Comparison of ENCODE assay signal across 1 cellular context in the genomic region with DNA sequence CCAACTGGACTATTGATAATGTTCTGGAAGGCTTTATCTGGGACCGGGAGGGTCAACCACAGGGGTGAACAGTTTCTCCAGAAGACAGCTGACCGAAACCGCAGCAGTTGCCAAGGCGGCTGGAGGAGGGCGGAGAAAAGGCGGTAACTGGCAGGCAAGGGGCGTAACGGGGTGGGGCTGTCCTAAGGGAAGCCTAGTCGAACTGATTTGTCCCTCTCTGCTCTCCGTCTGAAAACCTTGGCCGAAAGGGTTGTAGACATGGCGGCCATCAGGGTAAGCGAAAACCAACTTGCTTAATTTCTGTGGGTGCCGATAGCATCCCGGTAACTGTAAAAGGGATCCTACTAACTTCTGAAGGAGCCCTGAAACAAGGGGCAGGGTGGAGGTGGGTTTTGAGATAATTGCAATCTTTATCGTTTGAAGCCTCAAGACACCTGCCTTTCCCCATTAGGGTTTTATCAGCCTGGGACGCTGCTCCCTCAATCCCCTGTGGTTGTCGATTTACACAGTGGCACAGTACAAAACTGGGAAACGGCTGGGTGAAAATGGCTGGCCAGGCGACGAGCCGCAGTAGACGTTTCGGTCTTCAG.
TF ChIP-seq lines count a peak whose summit lies in the region.

A gene with protein sequence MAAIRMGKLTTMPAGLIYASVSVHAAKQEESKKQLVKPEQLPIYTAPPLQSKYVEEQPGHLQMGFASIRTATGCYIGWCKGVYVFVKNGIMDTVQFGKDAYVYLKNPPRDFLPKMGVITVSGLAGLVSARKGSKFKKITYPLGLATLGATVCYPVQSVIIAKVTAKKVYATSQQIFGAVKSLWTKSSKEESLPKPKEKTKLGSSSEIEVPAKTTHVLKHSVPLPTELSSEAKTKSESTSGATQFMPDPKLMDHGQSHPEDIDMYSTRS (plus strand): TSS at position 223 of the 590 bp plus-strand sequence. CDS start 36 bp downstream, at position 259.

TF ChIP-seq in K562, 482 proteins besides CTCF, POLR2A, EP300 and RAD21 (continued from another document and continues in another):
- TF ChIP-seq REST (CRISPR knock-in tag; IDR thresholded peaks at IDR 0.05; ENCODE audit: low read depth) = no peak
- TF ChIP-seq EGR1 (conservative IDR thresholded peaks at IDR 0.05) = no peak
- no peak for TF ChIP-seq SRSF3 (IDR thresholded peaks at IDR 0.05; ENCODE audit: insufficient read depth, low read length)
- TF ChIP-seq, protein P1, sequence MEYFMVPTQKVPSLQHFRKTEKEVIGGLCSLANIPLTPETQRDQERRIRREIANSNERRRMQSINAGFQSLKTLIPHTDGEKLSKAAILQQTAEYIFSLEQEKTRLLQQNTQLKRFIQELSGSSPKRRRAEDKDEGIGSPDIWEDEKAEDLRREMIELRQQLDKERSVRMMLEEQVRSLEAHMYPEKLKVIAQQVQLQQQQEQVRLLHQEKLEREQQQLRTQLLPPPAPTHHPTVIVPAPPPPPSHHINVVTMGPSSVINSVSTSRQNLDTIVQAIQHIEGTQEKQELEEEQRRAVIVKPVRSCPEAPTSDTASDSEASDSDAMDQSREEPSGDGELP (CRISPR knock-in tag; IDR thresholded peaks at IDR 0.05; ENCODE audit: borderline replicate concordance) = peak; percentile 98
- no peak for TF ChIP-seq MAFF (IDR thresholded peaks at IDR 0.05; ENCODE audit: low read length)
- TF ChIP-seq, protein P2, sequence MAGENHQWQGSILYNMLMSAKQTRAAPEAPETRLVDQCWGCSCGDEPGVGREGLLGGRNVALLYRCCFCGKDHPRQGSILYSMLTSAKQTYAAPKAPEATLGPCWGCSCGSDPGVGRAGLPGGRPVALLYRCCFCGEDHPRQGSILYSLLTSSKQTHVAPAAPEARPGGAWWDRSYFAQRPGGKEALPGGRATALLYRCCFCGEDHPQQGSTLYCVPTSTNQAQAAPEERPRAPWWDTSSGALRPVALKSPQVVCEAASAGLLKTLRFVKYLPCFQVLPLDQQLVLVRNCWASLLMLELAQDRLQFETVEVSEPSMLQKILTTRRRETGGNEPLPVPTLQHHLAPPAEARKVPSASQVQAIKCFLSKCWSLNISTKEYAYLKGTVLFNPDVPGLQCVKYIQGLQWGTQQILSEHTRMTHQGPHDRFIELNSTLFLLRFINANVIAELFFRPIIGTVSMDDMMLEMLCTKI (IDR thresholded peaks at IDR 0.05; ENCODE audit: partially characterized antibody) = no peak
- 0 out of 2 replicates have a peak, but pooled peaks have one; percentile 35 for TF ChIP-seq POLR2G (IDR thresholded peaks at IDR 0.05; ENCODE audit: low read depth, low read length)
- peak; percentile 45 for TF ChIP-seq PHF20 (IDR thresholded peaks at IDR 0.05; ENCODE audit: partially characterized antibody)
- TF ChIP-seq, protein P3, sequence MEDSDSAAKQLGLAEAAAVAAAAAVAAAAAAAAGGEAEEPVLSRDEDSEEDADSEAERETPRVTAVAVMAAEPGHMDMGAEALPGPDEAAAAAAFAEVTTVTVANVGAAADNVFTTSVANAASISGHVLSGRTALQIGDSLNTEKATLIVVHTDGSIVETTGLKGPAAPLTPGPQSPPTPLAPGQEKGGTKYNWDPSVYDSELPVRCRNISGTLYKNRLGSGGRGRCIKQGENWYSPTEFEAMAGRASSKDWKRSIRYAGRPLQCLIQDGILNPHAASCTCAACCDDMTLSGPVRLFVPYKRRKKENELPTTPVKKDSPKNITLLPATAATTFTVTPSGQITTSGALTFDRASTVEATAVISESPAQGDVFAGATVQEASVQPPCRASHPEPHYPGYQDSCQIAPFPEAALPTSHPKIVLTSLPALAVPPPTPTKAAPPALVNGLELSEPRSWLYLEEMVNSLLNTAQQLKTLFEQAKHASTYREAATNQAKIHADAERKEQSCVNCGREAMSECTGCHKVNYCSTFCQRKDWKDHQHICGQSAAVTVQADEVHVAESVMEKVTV (CRISPR knock-in tag; IDR thresholded peaks at IDR 0.05) = no peak
- no peak for TF ChIP-seq MXD1 (CRISPR knock-in tag; IDR thresholded peaks at IDR 0.05; ENCODE audit: borderline replicate concordance, poor library complexity, severe bottlenecking)
- no peak for TF ChIP-seq ZNF644 (tag; IDR thresholded peaks at IDR 0.05; ENCODE audit: low read depth)
- TF ChIP-seq ZNF407 (IDR thresholded peaks at IDR 0.05; ENCODE audit: low read depth) = peak; percentile 93
- TF ChIP-seq, protein P4, sequence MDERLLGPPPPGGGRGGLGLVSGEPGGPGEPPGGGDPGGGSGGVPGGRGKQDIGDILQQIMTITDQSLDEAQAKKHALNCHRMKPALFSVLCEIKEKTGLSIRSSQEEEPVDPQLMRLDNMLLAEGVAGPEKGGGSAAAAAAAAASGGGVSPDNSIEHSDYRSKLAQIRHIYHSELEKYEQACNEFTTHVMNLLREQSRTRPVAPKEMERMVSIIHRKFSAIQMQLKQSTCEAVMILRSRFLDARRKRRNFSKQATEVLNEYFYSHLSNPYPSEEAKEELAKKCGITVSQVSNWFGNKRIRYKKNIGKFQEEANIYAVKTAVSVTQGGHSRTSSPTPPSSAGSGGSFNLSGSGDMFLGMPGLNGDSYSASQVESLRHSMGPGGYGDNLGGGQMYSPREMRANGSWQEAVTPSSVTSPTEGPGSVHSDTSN (CRISPR knock-in tag; IDR thresholded peaks at IDR 0.05; ENCODE audit: low read depth) = no peak
- TF ChIP-seq, protein P4 (tag; conservative IDR thresholded peaks at IDR 0.05; ENCODE audit: low read depth) = peak; percentile 57; the same call in 1 of the 2 replicates
- TF ChIP-seq TOE1 (IDR thresholded peaks at IDR 0.05; ENCODE audit: borderline replicate concordance) = peak; percentile 34; the same call in 1 of the 2 replicates
- TF ChIP-seq TOE1 (CRISPR knock-in tag; IDR thresholded peaks at IDR 0.05; ENCODE audit: borderline replicate concordance, low read depth) = no peak
- TF ChIP-seq SUPT5H (IDR thresholded peaks at IDR 0.05) = peak; percentile 67
- TF ChIP-seq CREM (IDR thresholded peaks at IDR 0.05; ENCODE audit: low read depth) = peak; percentile 56
- 0 out of 2 replicates have a peak, but pooled peaks have one; percentile 21 for TF ChIP-seq OTX1 (CRISPR knock-in tag; IDR thresholded peaks at IDR 0.05)
- no peak for TF ChIP-seq ZNF224 (CRISPR knock-in tag; IDR thresholded peaks at IDR 0.05)
- no peak for TF ChIP-seq TSC22D4 (tag; IDR thresholded peaks at IDR 0.05)
- no peak for TF ChIP-seq CLOCK (CRISPR knock-in tag; IDR thresholded peaks at IDR 0.05; ENCODE audit: borderline replicate concordance)
- TF ChIP-seq, protein P5, sequence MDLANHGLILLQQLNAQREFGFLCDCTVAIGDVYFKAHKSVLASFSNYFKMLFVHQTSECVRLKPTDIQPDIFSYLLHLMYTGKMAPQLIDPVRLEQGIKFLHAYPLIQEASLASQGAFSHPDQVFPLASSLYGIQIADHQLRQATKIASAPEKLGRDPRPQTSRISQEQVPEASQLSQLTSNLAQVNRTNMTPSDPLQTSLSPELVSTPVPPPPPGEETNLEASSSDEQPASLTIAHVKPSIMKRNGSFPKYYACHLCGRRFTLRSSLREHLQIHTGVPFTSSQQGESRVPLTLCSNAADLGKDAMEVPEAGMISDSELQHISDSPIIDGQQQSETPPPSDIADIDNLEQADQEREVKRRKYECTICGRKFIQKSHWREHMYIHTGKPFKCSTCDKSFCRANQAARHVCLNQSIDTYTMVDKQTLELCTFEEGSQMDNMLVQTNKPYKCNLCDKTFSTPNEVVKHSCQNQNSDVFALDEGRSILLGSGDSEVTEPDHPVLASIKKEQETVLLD (IDR thresholded peaks at IDR 0.05) = no peak
- no peak for TF ChIP-seq NCOR1 (IDR thresholded peaks at IDR 0.05)
